In genomic region chr20:63775096-63775978, GRCh38 we compare ENCODE assay signal across 7 cellular contexts. TPM values are rescaled to one million over a fixed set of nuclear protein-coding genes. Genes with fewer than 3 reads are reported as not detected.
DNase-seq lines count a peak whose midpoint lies in the region; ATAC-seq and TF ChIP-seq lines count a peak whose summit lies in the region.

No MANE protein-coding gene starts in this region.

- peaks cover 4% of the 10 kb centered on the region for H3K36me3 Mint-ChIP-seq in glutamatergic neuron (ENCODE audit: unreplicated experiment)

- H3K4me1 Mint-ChIP-seq in glutamatergic neuron (ENCODE audit: low read depth, unreplicated experiment), result peaks cover 28% of the 10 kb centered on the region

- H3K4me3 ChIP-seq in H7 (ENCODE audit: insufficient read depth, low read depth, low read length) (peak overlapping the region; percentile 33), retinal pigment epithelial cell (ENCODE audit: low read length) (peak overlapping the region; percentile 38)

- peaks cover 8% of the 10 kb centered on the region for H3K9me3 Mint-ChIP-seq in glutamatergic neuron (ENCODE audit: unreplicated experiment)

- no peaks in the 10 kb centered on the region; the same call in 1 of the 2 replicates for H3K36me3 ChIP-seq in H7 (replicated peaks; ENCODE audit: control insufficient read depth, insufficient read depth, low read length)

- peak overlapping the region; percentile 97 for H3K27ac Mint-ChIP-seq in glutamatergic neuron (ENCODE audit: unreplicated experiment)

- H3K27me3 ChIP-seq in H7 (ENCODE audit: control insufficient read depth, insufficient read depth, low read length), result no peaks in the 10 kb centered on the region

- peak; percentile 94 for TF ChIP-seq CTCF in glutamatergic neuron (IDR thresholded peaks at IDR 0.05; ENCODE audit: partially characterized antibody, unreplicated experiment)
- TF ChIP-seq CTCF in retinal pigment epithelial cell (conservative IDR thresholded peaks at IDR 0.05; ENCODE audit: low read depth, low read length), result peak; percentile 72

- peak; percentile 99 for DNase-seq in H7
- DNase-seq in activated T-cell treated with anti-CD3 and anti-CD28 coated beads for 4 hours, result peak; percentile 11
- peak; percentile 93 for DNase-seq in glutamatergic neuron
- DNase-seq in retinal pigment epithelial cell (ENCODE audit: low read depth), result no peak
- no peak for DNase-seq in NCI-H128 (lab: John Stamatoyannopoulos, UW; ENCODE audit: unreplicated experiment)
- DNase-seq in NCI-H1694 (lab: John Stamatoyannopoulos, UW), result no peak

- H3K4me3 Mint-ChIP-seq in glutamatergic neuron (ENCODE audit: unreplicated experiment), result peak overlapping the region; percentile 84

- no peak for ATAC-seq in HG02763 (IDR thresholded peaks at IDR 0.05; ENCODE audit: unreplicated experiment)

- peaks cover 7% of the 10 kb centered on the region for H3K27me3 Mint-ChIP-seq in glutamatergic neuron (ENCODE audit: unreplicated experiment)

RNA-seq across cellular contexts. Expression of gene SLC2A4RG, which starts 35.8 kb away (rescaled TPM):
- 38.3 and 62.2 TPM in 2 replicates for total RNA-seq in H7 (2014; rRNA removed; shearing (Covaris generic))
- 47.9 TPM for total RNA-seq in glutamatergic neuron (ENCODE audit: unreplicated experiment)

RNA-seq across cellular contexts. Expression of gene LIME1, which starts 38.9 kb away (rescaled TPM):
- 7.7 and 10.5 TPM in 2 replicates for total RNA-seq in H7 (2014; rRNA removed; shearing (Covaris generic))
- total RNA-seq in glutamatergic neuron (ENCODE audit: unreplicated experiment), result 16.6 TPM

RNA-seq across cellular contexts. Expression of gene ZBTB46, which starts 55.7 kb away (rescaled TPM):
- total RNA-seq in H7 (2014; rRNA removed; shearing (Covaris generic)), result 13.5 and 20.0 TPM in 2 replicates
- total RNA-seq in glutamatergic neuron (ENCODE audit: unreplicated experiment), result 94.4 TPM

Comparison
In these comparisons a context has a peak if more than half of its experiments do, and no peak if none do; other contexts are left out.
1. DNase-seq: peak in H7 (single experiment), activated T-cell treated with anti-CD3 and anti-CD28 coated beads for 4 hours (single experiment) and glutamatergic neuron (single experiment); none in retinal pigment epithelial cell (single experiment), NCI-H128 (single experiment) and NCI-H1694 (single experiment).